8 cellular contexts compared by ENCODE assay signal in genomic region chr10:68301790-68302502, GRCh38. TPM values are rescaled to one million over a fixed set of nuclear protein-coding genes. Genes with fewer than 3 reads are reported as not detected.
DNase-seq lines count a peak whose midpoint lies in the region; ATAC-seq and TF ChIP-seq lines count a peak whose summit lies in the region.

No MANE protein-coding gene starts in this region.

- no peak for TF ChIP-seq CTCF in omental fat pad (IDR thresholded peaks at IDR 0.05)

- DNase-seq in Right ventricle myocardium inferior (ENCODE audit: missing footprints) (no peak), cardiac septum (ENCODE audit: low spot score) (no peak), NOMO-1 treated with DMSO at 0.1 percent for 48 hours (lab: John Stamatoyannopoulos, UW; ENCODE audit: unreplicated experiment) (peak; percentile 45), dedifferentiated amniotic fluid mesenchymal stem cell (ENCODE audit: extremely low spot score) (peak; percentile 72), lung microvascular endothelial cell (ENCODE audit: low read depth in 2 of 2) (peak; percentile 63 to 77), omental fat pad (ENCODE audit: low spot score) (no peak)
- no peak for DNase-seq in NK-92 treated with Interleukin-12 subunit alpha and Interleukin-12 subunit beta, amount 100 ng/mL, for 24 hours (lab: John Stamatoyannopoulos, UW)

- ATAC-seq in Right ventricle myocardium inferior (peak; percentile 59), HG03378 (IDR thresholded peaks at IDR 0.05; ENCODE audit: unreplicated experiment) (peak; percentile 56), omental fat pad (ENCODE audit: low FRiP score) (no peak)

- intact Hi-C loops in Right ventricle myocardium inferior (cut with DNase I), result loop anchor here (2.0 to 10.0 kb wide), 3 partner anchors 87 to 445 kb away; no protein-coding TSS in a partner anchor
- intact Hi-C loops in cardiac septum (cut with DNase I), result loop anchor here (2.0 kb wide), 2 partner anchors 89 to 219 kb away; no protein-coding TSS in a partner anchor

RNA-seq across cellular contexts. Expression of gene HNRNPH3, which starts 29.9 kb away (rescaled TPM):
- total RNA-seq in Right ventricle myocardium inferior (123 TPM), cardiac septum (110 TPM), lung microvascular endothelial cell (16.9 and 17.2 TPM in 2 replicates), omental fat pad (10 to 100 TPM; 52.4 to 72.2 (median 63.2) TPM)

RNA-seq across cellular contexts. Expression of gene PBLD, which starts 30.8 kb away (rescaled TPM):
- 2.9 TPM for total RNA-seq in Right ventricle myocardium inferior
- total RNA-seq in cardiac septum, result 6.9 TPM
- 3.2 and 3.5 TPM in 2 replicates for total RNA-seq in lung microvascular endothelial cell
- 10 to 100 TPM in 1 of 4 donors, 1 to 10 TPM in 3; 4.9 to 12.3 (median 7.6) TPM for total RNA-seq in omental fat pad

Comparison
In these comparisons a context has a peak if more than half of its experiments do, and no peak if none do; other contexts are left out.
1. DNase-seq: peak in NOMO-1 treated with DMSO at 0.1 percent for 48 hours (single experiment), dedifferentiated amniotic fluid mesenchymal stem cell (single experiment) and lung microvascular endothelial cell (2 of 2); none in Right ventricle myocardium inferior (single experiment), cardiac septum (single experiment), NK-92 treated with Interleukin-12 subunit alpha and Interleukin-12 subunit beta, amount 100 ng/mL, for 24 hours (single experiment) and omental fat pad (single experiment).